ENCODE assay signal across 1 cellular context in genomic region chr2:131831450-131832208, GRCh38.
TF ChIP-seq lines count a peak whose summit lies in the region.

No MANE protein-coding gene starts in this region.

TF ChIP-seq in HepG2, 621 proteins besides CTCF, POLR2A, EP300 and RAD21 (continued from another document):
- TF ChIP-seq, protein P1, sequence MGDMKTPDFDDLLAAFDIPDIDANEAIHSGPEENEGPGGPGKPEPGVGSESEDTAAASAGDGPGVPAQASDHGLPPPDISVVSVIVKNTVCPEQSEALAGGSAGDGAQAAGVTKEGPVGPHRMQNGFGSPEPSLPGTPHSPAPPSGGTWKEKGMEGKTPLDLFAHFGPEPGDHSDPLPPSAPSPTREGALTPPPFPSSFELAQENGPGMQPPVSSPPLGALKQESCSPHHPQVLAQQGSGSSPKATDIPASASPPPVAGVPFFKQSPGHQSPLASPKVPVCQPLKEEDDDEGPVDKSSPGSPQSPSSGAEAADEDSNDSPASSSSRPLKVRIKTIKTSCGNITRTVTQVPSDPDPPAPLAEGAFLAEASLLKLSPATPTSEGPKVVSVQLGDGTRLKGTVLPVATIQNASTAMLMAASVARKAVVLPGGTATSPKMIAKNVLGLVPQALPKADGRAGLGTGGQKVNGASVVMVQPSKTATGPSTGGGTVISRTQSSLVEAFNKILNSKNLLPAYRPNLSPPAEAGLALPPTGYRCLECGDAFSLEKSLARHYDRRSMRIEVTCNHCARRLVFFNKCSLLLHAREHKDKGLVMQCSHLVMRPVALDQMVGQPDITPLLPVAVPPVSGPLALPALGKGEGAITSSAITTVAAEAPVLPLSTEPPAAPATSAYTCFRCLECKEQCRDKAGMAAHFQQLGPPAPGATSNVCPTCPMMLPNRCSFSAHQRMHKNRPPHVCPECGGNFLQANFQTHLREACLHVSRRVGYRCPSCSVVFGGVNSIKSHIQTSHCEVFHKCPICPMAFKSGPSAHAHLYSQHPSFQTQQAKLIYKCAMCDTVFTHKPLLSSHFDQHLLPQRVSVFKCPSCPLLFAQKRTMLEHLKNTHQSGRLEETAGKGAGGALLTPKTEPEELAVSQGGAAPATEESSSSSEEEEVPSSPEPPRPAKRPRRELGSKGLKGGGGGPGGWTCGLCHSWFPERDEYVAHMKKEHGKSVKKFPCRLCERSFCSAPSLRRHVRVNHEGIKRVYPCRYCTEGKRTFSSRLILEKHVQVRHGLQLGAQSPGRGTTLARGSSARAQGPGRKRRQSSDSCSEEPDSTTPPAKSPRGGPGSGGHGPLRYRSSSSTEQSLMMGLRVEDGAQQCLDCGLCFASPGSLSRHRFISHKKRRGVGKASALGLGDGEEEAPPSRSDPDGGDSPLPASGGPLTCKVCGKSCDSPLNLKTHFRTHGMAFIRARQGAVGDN (CRISPR knock-in tag; IDR thresholded peaks at IDR 0.05), result 0 out of 2 replicates have a peak, but pooled peaks have one; percentile 9
- TF ChIP-seq ZFP91 (CRISPR knock-in tag; IDR thresholded peaks at IDR 0.05; ENCODE audit: borderline replicate concordance), result peak; percentile 99
- 0 out of 2 replicates have a peak, but pooled peaks have one; percentile 17 for TF ChIP-seq MAX (IDR thresholded peaks at IDR 0.05)
- TF ChIP-seq, protein P2, sequence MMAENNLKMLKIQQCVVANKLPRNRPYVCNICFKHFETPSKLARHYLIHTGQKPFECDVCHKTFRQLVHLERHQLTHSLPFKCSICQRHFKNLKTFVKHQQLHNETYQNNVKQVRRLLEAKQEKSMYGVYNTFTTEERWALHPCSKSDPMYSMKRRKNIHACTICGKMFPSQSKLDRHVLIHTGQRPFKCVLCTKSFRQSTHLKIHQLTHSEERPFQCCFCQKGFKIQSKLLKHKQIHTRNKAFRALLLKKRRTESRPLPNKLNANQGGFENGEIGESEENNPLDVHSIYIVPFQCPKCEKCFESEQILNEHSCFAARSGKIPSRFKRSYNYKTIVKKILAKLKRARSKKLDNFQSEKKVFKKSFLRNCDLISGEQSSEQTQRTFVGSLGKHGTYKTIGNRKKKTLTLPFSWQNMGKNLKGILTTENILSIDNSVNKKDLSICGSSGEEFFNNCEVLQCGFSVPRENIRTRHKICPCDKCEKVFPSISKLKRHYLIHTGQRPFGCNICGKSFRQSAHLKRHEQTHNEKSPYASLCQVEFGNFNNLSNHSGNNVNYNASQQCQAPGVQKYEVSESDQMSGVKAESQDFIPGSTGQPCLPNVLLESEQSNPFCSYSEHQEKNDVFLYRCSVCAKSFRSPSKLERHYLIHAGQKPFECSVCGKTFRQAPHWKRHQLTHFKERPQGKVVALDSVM (CRISPR knock-in tag; IDR thresholded peaks at IDR 0.05), result peak; percentile 52; the same call in 1 of the 2 replicates
- peak; percentile 42; the same call in 1 of the 2 replicates for TF ChIP-seq GABPB1 (CRISPR knock-in tag; IDR thresholded peaks at IDR 0.05)
- 0 out of 4 replicates have a peak, but pooled peaks of 1 of the 2 experiments have one; percentile 46 for TF ChIP-seq HMGXB4 (CRISPR knock-in tag; IDR thresholded peaks at IDR 0.05; ENCODE audit: borderline replicate concordance in 1 of 2, low read depth in 1 of 2)
